In the genomic region with DNA sequence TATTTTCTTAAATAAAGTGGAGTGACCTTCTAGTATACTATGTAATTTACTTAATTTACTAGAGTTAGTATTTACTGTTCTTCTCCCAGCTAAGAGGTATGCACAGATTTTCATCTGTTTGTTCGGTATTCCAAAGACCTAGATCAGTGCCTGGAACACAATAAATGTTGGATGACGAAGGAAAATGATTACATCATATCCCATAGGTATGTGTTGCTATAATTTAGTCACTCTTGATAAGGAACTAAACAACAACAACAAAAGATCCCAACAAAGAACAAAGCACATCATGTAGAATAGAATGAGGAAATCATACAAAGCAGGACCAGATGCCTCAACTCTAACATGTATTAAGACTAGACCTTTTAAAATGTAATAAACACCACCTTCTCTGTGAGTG, we compare ENCODE assay signal across 21 cellular contexts.
A peak's percentile ranks its signal among the peaks of the same experiment; 100 is the strongest.
DNase-seq lines count a peak whose midpoint lies in the region; ATAC-seq, FAIRE-seq and TF ChIP-seq lines count a peak whose summit lies in the region.
"Had no signal": no experiment of that assay in that cellular context is flagged by ENCODE, and none has a peak within 500 bp of the region (broad histone marks: within the 10 kb centered on the region; RNA-seq: fewer than 3 reads in every experiment).

No MANE protein-coding gene starts in this region.

- no peak overlapping the region for H4K8ac ChIP-seq in IMR-90 (ENCODE audit: low read depth in 2 of 2, low read length in 2 of 2)

- H3K79me1 ChIP-seq in IMR-90 (ENCODE audit: low read depth in 1 of 2, low read length in 2 of 2), result no peaks in the 10 kb centered on the region

- no peaks in the 10 kb centered on the region for H3K9me3 ChIP-seq in IMR-90 (ENCODE audit: control insufficient read depth, insufficient read depth, low read length)
- H3K9me3 ChIP-seq: BLaER1 had no signal

- H3K56ac ChIP-seq in IMR-90 (ENCODE audit: extremely low read depth, insufficient read depth, low read length), result no peak overlapping the region

- peaks cover 16% of the 10 kb centered on the region for H3K4me1 ChIP-seq in IMR-90 (ENCODE audit: control insufficient read depth, insufficient read depth, low read length)

- no peak overlapping the region for H3K18ac ChIP-seq in IMR-90 (ENCODE audit: low read depth, low read length)

- no peaks in the 10 kb centered on the region for H3K27me3 Mint-ChIP-seq in Calu3 (ENCODE audit: unreplicated experiment)
- peaks cover 4% of the 10 kb centered on the region for H3K27me3 Mint-ChIP-seq in nephron progenitor cell (ENCODE audit: low read depth, poor library complexity)
- no peaks in the 10 kb centered on the region for H3K27me3 Mint-ChIP-seq in activated CD8-positive, alpha-beta T cell treated with anti-CD3 and anti-CD28 coated beads, Interleukin-2, amount 10 ng/mL, durations not matched to agents 7 days and 5 days (ENCODE audit: low read depth)
- H3K27me3 Mint-ChIP-seq: CD4-positive, CD25-positive, alpha-beta regulatory T cell had no signal

- no peak overlapping the region for H3K9ac ChIP-seq in IMR-90 (ENCODE audit: low read depth, low read length)
- H3K9ac ChIP-seq: BLaER1 had no signal

- H2BK15ac ChIP-seq in IMR-90 (ENCODE audit: low read depth, low read length), result no peak overlapping the region

- no peak overlapping the region for H3K4ac ChIP-seq in IMR-90 (ENCODE audit: low read depth, low read length)

- CTCF ChIA-PET in Calu3 (lab: Charles Lee) (no interaction called here), IMR-90 (lab: Yijun Ruan, JAX) (no interaction called here)
- CTCF ChIA-PET in activated CD8-positive, alpha-beta T cell treated with anti-CD3 and anti-CD28 coated beads, Interleukin-2, amount 10 ng/mL, durations not matched to agents 7 days and 5 days (lab: Charles Lee), result no interaction called here

- H2AK5ac ChIP-seq in IMR-90 (ENCODE audit: low read depth, low read length), result no peak overlapping the region

- H2BK20ac ChIP-seq in IMR-90 (ENCODE audit: low read depth, low read length), result no peak overlapping the region

- H3K36me3 Mint-ChIP-seq in Calu3 (ENCODE audit: insufficient read depth, unreplicated experiment) (peaks cover 22% of the 10 kb centered on the region), nephron progenitor cell (ENCODE audit: low read depth) (no peaks in the 10 kb centered on the region)
- no peaks in the 10 kb centered on the region for H3K36me3 Mint-ChIP-seq in activated CD8-positive, alpha-beta T cell treated with anti-CD3 and anti-CD28 coated beads, Interleukin-2, amount 10 ng/mL, durations not matched to agents 7 days and 5 days (ENCODE audit: low read depth)
- H3K36me3 Mint-ChIP-seq: CD4-positive, CD25-positive, alpha-beta regulatory T cell had no signal

- H3K36me3 ChIP-seq in IMR-90 (ENCODE audit: control insufficient read depth, insufficient read depth, low read length) (no peaks in the 10 kb centered on the region), bronchial epithelial cell (ENCODE audit: control insufficient read depth, insufficient read depth, low read length) (no peaks in the 10 kb centered on the region)
- H3K36me3 ChIP-seq: BLaER1 had no signal

- no peak for TF ChIP-seq CTCF in Calu3 (IDR thresholded peaks at IDR 0.05; ENCODE audit: unreplicated experiment)
- TF ChIP-seq CTCF in IMR-90 (conservative IDR thresholded peaks at IDR 0.05; ENCODE audit: low read depth, low read length), result no peak
- TF ChIP-seq CTCF in bronchial epithelial cell (IDR thresholded peaks at IDR 0.05; ENCODE audit: insufficient read depth, low read length, severe bottlenecking), result no peak
- TF ChIP-seq CTCF in nephron progenitor cell (IDR thresholded peaks at IDR 0.05), result no peak

- H3K9me1 ChIP-seq in IMR-90 (ENCODE audit: insufficient read depth, low read length), result peaks cover 5% of the 10 kb centered on the region; the same call in 1 of the 2 replicates

- H3K4me3 Mint-ChIP-seq in Calu3 (ENCODE audit: low read depth, unreplicated experiment) (no peak overlapping the region), nephron progenitor cell (no peak overlapping the region)
- no peak overlapping the region for H3K4me3 Mint-ChIP-seq in activated CD8-positive, alpha-beta T cell treated with anti-CD3 and anti-CD28 coated beads, Interleukin-2, amount 10 ng/mL, durations not matched to agents 7 days and 5 days
- H3K4me3 Mint-ChIP-seq: CD4-positive, CD25-positive, alpha-beta regulatory T cell had no signal

- no peak for TF ChIP-seq POLR2A in IMR-90 (IDR thresholded peaks at IDR 0.05; ENCODE audit: low read depth, low read length)

- no peaks in the 10 kb centered on the region for H3K27me3 ChIP-seq in IMR-90 (ENCODE audit: control insufficient read depth, insufficient read depth, low read length)
- H3K27me3 ChIP-seq in bronchial epithelial cell (ENCODE audit: control insufficient read depth, insufficient read depth, low read length), result no peaks in the 10 kb centered on the region
- H3K27me3 ChIP-seq: BLaER1 had no signal

- no peak for ATAC-seq in IMR-90 (ENCODE audit: low read depth)
- no peak for ATAC-seq in activated CD8-positive, alpha-beta T cell treated with anti-CD3 and anti-CD28 coated beads, Interleukin-2, amount 10 ng/mL, durations not matched to agents 7 days and 5 days

- H3K4me3 ChIP-seq in IMR-90 (ENCODE audit: insufficient read depth, low read depth, low read length), result no peak overlapping the region
- no peak overlapping the region for H3K4me3 ChIP-seq in bronchial epithelial cell (ENCODE audit: low read depth, low read length)
- H3K4me3 ChIP-seq: BLaER1 had no signal

- H3K4me2 ChIP-seq in IMR-90 (ENCODE audit: low read depth, low read length), result no peak overlapping the region
- H3K4me2 ChIP-seq: BLaER1 had no signal

- TF ChIP-seq RAD21 in IMR-90 (IDR thresholded peaks at IDR 0.05; ENCODE audit: low read length), result no peak

- H2AFZ ChIP-seq in IMR-90 (replicated peaks; ENCODE audit: low read length, poor library complexity), result no peak overlapping the region

- H4K91ac ChIP-seq in IMR-90 (ENCODE audit: insufficient read depth, low read depth, low read length), result no peak overlapping the region

- H3K9me3 Mint-ChIP-seq in Calu3 (ENCODE audit: low read depth, unreplicated experiment) (no peaks in the 10 kb centered on the region), nephron progenitor cell (no peaks in the 10 kb centered on the region)
- H3K9me3 Mint-ChIP-seq in activated CD8-positive, alpha-beta T cell treated with anti-CD3 and anti-CD28 coated beads, Interleukin-2, amount 10 ng/mL, durations not matched to agents 7 days and 5 days (ENCODE audit: insufficient read depth), result no peaks in the 10 kb centered on the region

- H3K4me1 Mint-ChIP-seq in Calu3 (ENCODE audit: low read depth, unreplicated experiment) (peaks cover 83% of the 10 kb centered on the region), nephron progenitor cell (peaks cover 52% of the 10 kb centered on the region)
- H3K4me1 Mint-ChIP-seq in activated CD8-positive, alpha-beta T cell treated with anti-CD3 and anti-CD28 coated beads, Interleukin-2, amount 10 ng/mL, durations not matched to agents 7 days and 5 days (ENCODE audit: low read depth), result peaks cover 4% of the 10 kb centered on the region
- H3K4me1 Mint-ChIP-seq: CD4-positive, CD25-positive, alpha-beta regulatory T cell had no signal

- intact Hi-C loops in Calu3 (cut with micrococcal nuclease; ENCODE audit: unreplicated experiment) (no loop called here), IMR-90 (cut with micrococcal nuclease) (no loop called here)

- BruUV-seq in Calu3 (replicated peaks; lab: Mats Ljungman, UMichigan) (no TSS peak), IMR-90 (replicated peaks; lab: Mats Ljungman, UMichigan) (no TSS peak)

- no peaks in the 10 kb centered on the region for H4K20me1 ChIP-seq in IMR-90 (ENCODE audit: insufficient read depth, low read length)
- H4K20me1 ChIP-seq: BLaER1 had no signal

- no peak overlapping the region for H2BK5ac ChIP-seq in IMR-90 (ENCODE audit: low read depth, low read length, poor library complexity, severe bottlenecking)

- no peak overlapping the region for H3K27ac ChIP-seq in IMR-90 (ENCODE audit: insufficient read depth, low read length)
- H3K27ac ChIP-seq: BLaER1, HL-60, RWPE1 had no signal

- dilution Hi-C loops in IMR-90 (cut with HindIII; ENCODE audit: low sequenced_read_pairs, unreplicated experiment), result no loop called here

- no peak overlapping the region for H3K23ac ChIP-seq in IMR-90 (ENCODE audit: low read depth, low read length)

- FAIRE-seq in bronchial epithelial cell (lab: Jason Lieb, UNC), result no peak
- FAIRE-seq: D721Med, GM18507 had no signal

- H4K5ac ChIP-seq in IMR-90 (ENCODE audit: low read depth, low read length), result no peak overlapping the region

- POLR2A ChIA-PET in IMR-90 (lab: Charles Lee; ENCODE audit: unreplicated experiment), result no interaction called here
- POLR2A ChIA-PET in activated CD8-positive, alpha-beta T cell treated with anti-CD3 and anti-CD28 coated beads, Interleukin-2, amount 10 ng/mL, durations not matched to agents 7 days and 5 days (lab: Charles Lee), result no interaction called here

- WGBS in IMR-90 (ENCODE audit: extremely low coverage in 2 of 2, insufficient read length in 1 of 2), 2 experiments, result no CpG with 5 or more reads among the region's 2 CpGs

- no peak for DNase-seq in Calu3
- DNase-seq in IMR-90, result no peak
- peak; percentile 77 for DNase-seq in bronchial epithelial cell (ENCODE audit: low read depth)
- no peak for DNase-seq in nephron progenitor cell
- DNase-seq in activated CD8-positive, alpha-beta T cell treated with anti-CD3 and anti-CD28 coated beads, Interleukin-2, amount 10 ng/mL, durations not matched to agents 7 days and 5 days, result no peak
- DNase-seq in NCI-H1048 (lab: John Stamatoyannopoulos, UW), result no peak
- DNase-seq in NCI-H1417 (lab: John Stamatoyannopoulos, UW), result no peak
- DNase-seq: CD4-positive, CD25-positive, alpha-beta regulatory T cell; GOT3; KBM-7; MV-4-11; NCI-H1105 treated with DMSO at 0.1 percent for 48 hours; NCI-H2029; NCI-H446 treated with DMSO at 0.1 percent for 48 hours; NCI-H526; SHP77 had no signal

- no peak overlapping the region for H2AK9ac ChIP-seq in IMR-90 (replicated peaks; ENCODE audit: low read depth, low read length, poor library complexity)

- H3K27ac Mint-ChIP-seq in Calu3 (ENCODE audit: unreplicated experiment) (peak overlapping the region; percentile 4), nephron progenitor cell (peak overlapping the region; percentile 31)
- no peak overlapping the region for H3K27ac Mint-ChIP-seq in activated CD8-positive, alpha-beta T cell treated with anti-CD3 and anti-CD28 coated beads, Interleukin-2, amount 10 ng/mL, durations not matched to agents 7 days and 5 days
- H3K27ac Mint-ChIP-seq: CD4-positive, CD25-positive, alpha-beta regulatory T cell had no signal

- H2BK120ac ChIP-seq in IMR-90 (ENCODE audit: low read depth, low read length), result no peak overlapping the region

- in situ Hi-C loops in IMR-90 (cut with MboI; ENCODE audit: low sequenced_read_pairs), result no loop called here

- H3K14ac ChIP-seq in IMR-90 (replicated peaks; ENCODE audit: low read depth, low read length), result no peak overlapping the region

TF ChIP-seq in IMR-90, 13 proteins besides CTCF, POLR2A, EP300 and RAD21:
- TF ChIP-seq NFE2L2 (IDR thresholded peaks at IDR 0.05; ENCODE audit: low read depth, low read length) (no peak), CEBPB (IDR thresholded peaks at IDR 0.05; ENCODE audit: low read depth, low read length) (0 out of 2 replicates have a peak, but pooled peaks have one; percentile 7)
